In genomic region chr13:27425151-27425917, GRCh38 we compare ENCODE assay signal across 8 cellular contexts. TPM values are rescaled to one million over a fixed set of nuclear protein-coding genes. Genes with fewer than 3 reads are reported as not detected.
A peak's percentile ranks its signal among the peaks of the same experiment; 100 is the strongest.
DNase-seq lines count a peak whose midpoint lies in the region; ATAC-seq, FAIRE-seq and TF ChIP-seq lines count a peak whose summit lies in the region.

No MANE protein-coding gene starts in this region.

- no peak for DNase-seq in activated T-cell treated with anti-CD3 and anti-CD28 coated beads, Interleukin-2, amount 50 U/mL, for 4 hours
- no peak for DNase-seq in activated T-cell treated with anti-CD3 and anti-CD28 coated beads, Interleukin-2, amount 50 U/mL, for 48 hours
- DNase-seq in MG63, result peak; percentile 18
- no peak for DNase-seq in GM12878 (ENCODE audit: low read depth, low spot score)
- no peak for DNase-seq in lower lobe of right lung
- no peak for DNase-seq in type B pancreatic cell (ENCODE audit: extremely low spot score, unreplicated experiment)

- no peaks in the 10 kb centered on the region for H3K27me3 Mint-ChIP-seq in activated T-cell treated with anti-CD3 and anti-CD28 coated beads, Interleukin-2, amount 50 U/mL, for 4 hours (ENCODE audit: low read depth)
- no peaks in the 10 kb centered on the region for H3K27me3 Mint-ChIP-seq in type B pancreatic cell

- POLR2A ChIA-PET in GM12878 (lab: Charles Lee), result interaction anchor here (0.6 to 2.8 kb wide), 6 partner anchors 10 to 252 kb away, joined by 3 to 16 read pairs (median 6); partner anchors contain the start of gene MTIF3

- no peak for TF ChIP-seq POLR2A in GM12878 (IDR thresholded peaks at IDR 0.05; ENCODE audit: low read depth, low read length)

- no peak for TF ChIP-seq EP300 in GM12878 (IDR thresholded peaks at IDR 0.05; ENCODE audit: borderline replicate concordance in 1 of 2, control insufficient read depth in 1 of 2, low read depth in 2 of 2, low read length in 2 of 2)

- FAIRE-seq in GM12878 (lab: Jason Lieb, UNC), result no peak

- H3K36me3 ChIP-seq in MG63 (peaks cover 37% of the 10 kb centered on the region), GM12878 (ENCODE audit: control insufficient read depth in 2 of 2, insufficient read depth in 2 of 2, low read length in 1 of 2) (peaks cover 10 to 16% of the 10 kb centered on the region in 2 experiments), lower lobe of right lung (peaks cover 28% of the 10 kb centered on the region)

- SMC1A ChIA-PET in GM12878 (lab: Charles Lee; ENCODE audit: uncharacterized antibody, unreplicated experiment), result interaction anchor here (1.3 to 6.3 kb wide), 6 partner anchors 11 to 72 kb away, joined by 3 to 41 read pairs (median 8); partner anchors contain the start of gene MTIF3

- 2% methylated on average over 13 of the region's 13 CpGs for WGBS in GM12878 (ENCODE audit: insufficient coverage, insufficient replicate concordance, low lambda C conversion rate, missing lambda C conversion rate)

- peaks cover 34% of the 10 kb centered on the region for H3K79me2 ChIP-seq in GM12878 (ENCODE audit: control insufficient read depth, insufficient read depth, low read length)

- in situ Hi-C loops in GM12878 (cut with MboI), result no loop called here

- peak overlapping the region; percentile 80 for H2AFZ ChIP-seq in GM12878 (ENCODE audit: control insufficient read depth, low read depth, low read length)

- H3K4me1 ChIP-seq in GM12878 (ENCODE audit: control insufficient read depth, insufficient read depth, low read length), result peaks cover 12% of the 10 kb centered on the region
- H3K4me1 ChIP-seq in lower lobe of right lung, result peaks cover 42% of the 10 kb centered on the region

- RAD21 ChIA-PET in GM12878 (lab: Charles Lee; ENCODE audit: unreplicated experiment), result interaction anchor here (0.6 to 5.4 kb wide), 8 partner anchors 12 to 401 kb away, joined by 3 to 32 read pairs (median 8); partner anchors contain the start of genes LNX2 and MTIF3

- no TSS peak for BruUV-seq in GM12878 (replicated peaks; lab: Mats Ljungman, UMichigan)

- peak overlapping the region; percentile 87 for H3K4me3 ChIP-seq in MG63
- H3K4me3 ChIP-seq in GM12878, result peak overlapping the region; percentile 68
- peak overlapping the region; percentile 90 for H3K4me3 ChIP-seq in lower lobe of right lung

- H3K9me3 ChIP-seq in MG63, result no peaks in the 10 kb centered on the region
- no peaks in the 10 kb centered on the region for H3K9me3 ChIP-seq in GM12878 (replicated peaks; ENCODE audit: control insufficient read depth, insufficient read depth, low read length)
- H3K9me3 ChIP-seq in lower lobe of right lung, result no peaks in the 10 kb centered on the region

- H3K4me3 Mint-ChIP-seq in activated T-cell treated with anti-CD3 and anti-CD28 coated beads, Interleukin-2, amount 50 U/mL, for 4 hours, result peak overlapping the region; percentile 91
- peak overlapping the region; percentile 87 for H3K4me3 Mint-ChIP-seq in type B pancreatic cell

- H3K27ac ChIP-seq in GM12878 (ENCODE audit: control insufficient read depth, insufficient read depth) (peak overlapping the region; percentile 81), lower lobe of right lung (peak overlapping the region; percentile 96)

- H3K27ac Mint-ChIP-seq in type B pancreatic cell, result peak overlapping the region; percentile 93

- no peaks in the 10 kb centered on the region for H3K27me3 ChIP-seq in MG63
- H3K27me3 ChIP-seq in GM12878 (replicated peaks in 1 of 2; ENCODE audit: control insufficient read depth in 2 of 2, insufficient read depth in 2 of 2, low read length in 1 of 2), result no peaks in the 10 kb centered on the region
- no peaks in the 10 kb centered on the region for H3K27me3 ChIP-seq in lower lobe of right lung (ENCODE audit: low read depth)

- H3K9me3 Mint-ChIP-seq in activated T-cell treated with anti-CD3 and anti-CD28 coated beads, Interleukin-2, amount 50 U/mL, for 4 hours, result no peaks in the 10 kb centered on the region
- H3K9me3 Mint-ChIP-seq in type B pancreatic cell, result no peaks in the 10 kb centered on the region

- ATAC-seq in activated T-cell treated with anti-CD3 and anti-CD28 coated beads, Interleukin-2, amount 50 U/mL, for 4 hours, result no peak
- ATAC-seq in GM12878 (peak; percentile 12), lower lobe of right lung (peak in 1 of 2 donors; percentile 1), HG02885 (IDR thresholded peaks at IDR 0.05; ENCODE audit: poor library complexity, unreplicated experiment) (no peak)
- ATAC-seq in activated CD4-positive, CD25-positive, alpha-beta regulatory T cell treated with anti-CD3 and anti-CD28 coated beads, Interleukin-2, amount 50 U/mL, for 24 hours, result no peak

- peaks cover 8% of the 10 kb centered on the region for H4K20me1 ChIP-seq in GM12878 (ENCODE audit: control insufficient read depth, insufficient read depth)

- peaks cover 38% of the 10 kb centered on the region for H3K4me1 Mint-ChIP-seq in activated T-cell treated with anti-CD3 and anti-CD28 coated beads, Interleukin-2, amount 50 U/mL, for 4 hours (ENCODE audit: low read depth)
- peaks cover 23% of the 10 kb centered on the region for H3K4me1 Mint-ChIP-seq in type B pancreatic cell (ENCODE audit: unreplicated experiment)

- no peak for TF ChIP-seq RAD21 in GM12878 (IDR thresholded peaks at IDR 0.05; ENCODE audit: insufficient read depth, low read depth, low read length)

- no peak for TF ChIP-seq CTCF in GM12878 (IDR thresholded peaks at IDR 0.05 in 2 of 3, conservative IDR thresholded peaks at IDR 0.05 in 1 of 3; ENCODE audit: control insufficient read depth in 2 of 3, extremely low read depth in 1 of 3, insufficient read depth in 1 of 3, low read depth in 3 of 3, low read length in 3 of 3)
- no peak for TF ChIP-seq CTCF in lower lobe of right lung (IDR thresholded peaks at IDR 0.05)
- no peak for TF ChIP-seq CTCF in type B pancreatic cell (conservative IDR thresholded peaks at IDR 0.05)

- H3K4me2 ChIP-seq in GM12878 (ENCODE audit: control insufficient read depth, insufficient read depth), result peak overlapping the region; percentile 96

- CTCF ChIA-PET in GM12878 (lab: Yijun Ruan, JAX), result interaction anchor here (0.5 to 4.2 kb wide), 13 partner anchors 10 to 530 kb away, joined by 3 to 30 read pairs (median 3); partner anchors contain the start of genes LNX2, MTIF3 and RASL11A

- intact Hi-C loops in GM12878 (cut with micrococcal nuclease; ENCODE audit: unreplicated experiment) (loop anchor here (5.0 kb wide), 1 partner anchor 197 kb away; the partner anchor contains the start of genes LNX2 and POLR1D), lower lobe of right lung (cut with DNase I) (no loop called here)

- peak overlapping the region; percentile 85 for H3K9ac ChIP-seq in GM12878 (ENCODE audit: control insufficient read depth, insufficient read depth, low read length)

- peaks cover 16% of the 10 kb centered on the region for H3K36me3 Mint-ChIP-seq in activated T-cell treated with anti-CD3 and anti-CD28 coated beads, Interleukin-2, amount 50 U/mL, for 4 hours (ENCODE audit: insufficient read depth)
- peaks cover 10% of the 10 kb centered on the region for H3K36me3 Mint-ChIP-seq in type B pancreatic cell

RNA-seq across cellular contexts. Expression of gene GTF3A, which starts 0.9 kb away (rescaled TPM):
- total RNA-seq in activated T-cell treated with anti-CD3 and anti-CD28 coated beads, Interleukin-2, amount 50 U/mL, for 4 hours, result 100 to 1,000 TPM; 203 to 279 (median 246) TPM
- 310 and 416 TPM in 2 replicates for total RNA-seq in MG63 (2014; rRNA removed; shearing (Covaris generic); ENCODE audit: low replicate concordance)
- 46.3 and 49.6 TPM in 2 replicates for total RNA-seq in GM12878 (2013; cell fraction: nucleolus; rRNA removed)
- total RNA-seq in GM12878 (2014; rRNA removed) (232 TPM in 2 replicates), GM12878 (2014; rRNA removed; fragmentation: Illumina TruSeq; extraction: Trizol) (247 and 249 TPM in 2 replicates), GM12878 (2021) (192 and 201 TPM in 2 replicates), lower lobe of right lung (83.0 TPM), type B pancreatic cell (ENCODE audit: low replicate concordance) (68.0 and 69.0 TPM in 2 replicates)
- polyA plus RNA-seq in GM12878 (2011; ENCODE audit: low read depth), result 91.2 TPM
- polyA plus RNA-seq in GM12878 (2011; rRNA removed) (150 and 204 TPM in 2 replicates), GM12878 (2014; fragmentation: Illumina TruSeq; extraction: Trizol) (350 and 400 TPM in 2 replicates), GM12878 (2014; fragmentation: Nextera tagmentation; extraction: Ambion mirVana) (100 to 1,000 TPM in 1 of 2 experiments, 10 to 100 TPM in 1; 74.2 to 187 TPM), GM12878 (2014; rRNA removed) (183 and 199 TPM in 2 replicates), GM12878 (2016; fragmentation: Nextera tagmentation; extraction: Ambion mirVana) (100 to 1,000 TPM; 501 to 524 TPM)
- polyA plus RNA-seq in GM12878 (2011; cell fraction: cytosol; rRNA removed), result 91.1 and 113 TPM in 2 replicates
- polyA plus RNA-seq in GM12878 (2011; cell fraction: nucleus; rRNA removed), result 81.1 and 86.9 TPM in 2 replicates
- polyA plus RNA-seq in GM12878 (2012), result 94.7 and 123 TPM in 2 replicates
- polyA minus RNA-seq in GM12878 (2011; rRNA and poly(A)+ RNA removed), result 63.6 and 75.4 TPM in 2 replicates
- 36.8 and 43.0 TPM in 2 replicates for polyA minus RNA-seq in GM12878 (2011; cell fraction: cytosol; rRNA and poly(A)+ RNA removed)
- 34.5 and 66.4 TPM in 2 replicates for polyA minus RNA-seq in GM12878 (2011; cell fraction: nucleus; rRNA and poly(A)+ RNA removed)

RNA-seq across cellular contexts. Expression of gene MTIF3, which starts 25.0 kb away (rescaled TPM):
- 10 to 100 TPM; 19.8 to 28.2 (median 21.2) TPM for total RNA-seq in activated T-cell treated with anti-CD3 and anti-CD28 coated beads, Interleukin-2, amount 50 U/mL, for 4 hours
- 63.2 and 96.7 TPM in 2 replicates for total RNA-seq in MG63 (2014; rRNA removed; shearing (Covaris generic); ENCODE audit: low replicate concordance)
- 15.5 and 17.9 TPM in 2 replicates for total RNA-seq in GM12878 (2013; cell fraction: nucleolus; rRNA removed)
- 26.0 and 47.3 TPM in 2 replicates for total RNA-seq in GM12878 (2014; rRNA removed)
- 44.2 and 48.4 TPM in 2 replicates for total RNA-seq in GM12878 (2014; rRNA removed; fragmentation: Illumina TruSeq; extraction: Trizol)
- total RNA-seq in GM12878 (2021), result 22.4 and 22.5 TPM in 2 replicates
- 53.6 TPM for polyA plus RNA-seq in GM12878 (2011; ENCODE audit: low read depth)
- 49.1 and 70.3 TPM in 2 replicates for polyA plus RNA-seq in GM12878 (2011; rRNA removed)
- 28.7 and 35.2 TPM in 2 replicates for polyA plus RNA-seq in GM12878 (2011; cell fraction: cytosol; rRNA removed)
- polyA plus RNA-seq in GM12878 (2011; cell fraction: nucleus; rRNA removed), result 22.3 and 24.4 TPM in 2 replicates
- 33.7 and 45.7 TPM in 2 replicates for polyA plus RNA-seq in GM12878 (2012)
- 68.0 and 75.1 TPM in 2 replicates for polyA plus RNA-seq in GM12878 (2014; fragmentation: Illumina TruSeq; extraction: Trizol)
- 10 to 100 TPM; 64.7 to 73.9 TPM for polyA plus RNA-seq in GM12878 (2014; fragmentation: Nextera tagmentation; extraction: Ambion mirVana)
- 29.4 and 40.0 TPM in 2 replicates for polyA plus RNA-seq in GM12878 (2014; rRNA removed)
- polyA plus RNA-seq in GM12878 (2016; fragmentation: Nextera tagmentation; extraction: Ambion mirVana), result 10 to 100 TPM; 50.3 to 51.1 TPM
- 14.3 and 17.0 TPM in 2 replicates for polyA minus RNA-seq in GM12878 (2011; rRNA and poly(A)+ RNA removed)
- 6.7 and 9.4 TPM in 2 replicates for polyA minus RNA-seq in GM12878 (2011; cell fraction: cytosol; rRNA and poly(A)+ RNA removed)
- 6.4 and 9.1 TPM in 2 replicates for polyA minus RNA-seq in GM12878 (2011; cell fraction: nucleus; rRNA and poly(A)+ RNA removed)
- 37.5 TPM for total RNA-seq in lower lobe of right lung
- 39.7 and 42.2 TPM in 2 replicates for total RNA-seq in type B pancreatic cell (ENCODE audit: low replicate concordance)
